Comparison of ENCODE assay signal across 8 cellular contexts in genomic region chr5:177427919-177428573, GRCh38. TPM values are rescaled to one million over a fixed set of nuclear protein-coding genes. Genes with fewer than 3 reads are reported as not detected.
DNase-seq lines count a peak whose midpoint lies in the region; ATAC-seq and TF ChIP-seq lines count a peak whose summit lies in the region.

No MANE protein-coding gene starts in this region.

- H3K9ac ChIP-seq in OCI-LY3 (ENCODE audit: low read length) = peak overlapping the region; percentile 81

- H3K4me3 Mint-ChIP-seq in progenitor cell of endocrine pancreas (ENCODE audit: low read depth) = peak overlapping the region; percentile 81

- H3K4me2 ChIP-seq in OCI-LY3 (ENCODE audit: low read length) = peak overlapping the region; percentile 97

- H3K27me3 ChIP-seq in OCI-LY3 (ENCODE audit: low read depth, low read length) = no peaks in the 10 kb centered on the region

- no peaks in the 10 kb centered on the region for H3K9me3 Mint-ChIP-seq in progenitor cell of endocrine pancreas (ENCODE audit: low read depth)

- peaks cover 17% of the 10 kb centered on the region for H3K36me3 ChIP-seq in OCI-LY3 (replicated peaks; ENCODE audit: low read depth, low read length)

- DNase-seq in coronary artery (ENCODE audit: low spot score) = peak; percentile 73
- no peak for DNase-seq in progenitor cell of endocrine pancreas (ENCODE audit: low spot score, unreplicated experiment)
- no peak for DNase-seq in NCI-H446 (lab: John Stamatoyannopoulos, UW)

- H3K4me3 ChIP-seq in GM08714 (ENCODE audit: low read length) (peak overlapping the region; percentile 71; the same call in 1 of the 2 replicates), OCI-LY3 (ENCODE audit: low read length) (peak overlapping the region; percentile 85), coronary artery (peak overlapping the region; percentile 97)

- H3K9me3 ChIP-seq in OCI-LY3 (ENCODE audit: insufficient read depth, low read length) = no peaks in the 10 kb centered on the region

- H3K27ac ChIP-seq in OCI-LY3 (ENCODE audit: low read length) (peak overlapping the region; percentile 56), coronary artery (peak overlapping the region; percentile 37 to 85)

- TF ChIP-seq CTCF in OCI-LY3 (IDR thresholded peaks at IDR 0.05; ENCODE audit: low read depth, low read length) = no peak
- no peak for TF ChIP-seq CTCF in coronary artery (IDR thresholded peaks at IDR 0.05)
- TF ChIP-seq CTCF in progenitor cell of endocrine pancreas (IDR thresholded peaks at IDR 0.05; ENCODE audit: unreplicated experiment) = no peak

- peak overlapping the region; percentile 95 for H3K27ac Mint-ChIP-seq in progenitor cell of endocrine pancreas

- H4K20me1 ChIP-seq in OCI-LY3 (ENCODE audit: insufficient read depth, low read length) = peaks cover 21% of the 10 kb centered on the region

- H3K27me3 Mint-ChIP-seq in progenitor cell of endocrine pancreas = peaks cover 5% of the 10 kb centered on the region

- peaks cover 6% of the 10 kb centered on the region for H3K4me1 Mint-ChIP-seq in progenitor cell of endocrine pancreas (ENCODE audit: low read depth)

- ATAC-seq in HG02870 (IDR thresholded peaks at IDR 0.05; ENCODE audit: unreplicated experiment) (no peak), HG02840 (IDR thresholded peaks at IDR 0.05; ENCODE audit: low FRiP score, unreplicated experiment) (no peak), GM19351 (IDR thresholded peaks at IDR 0.05; ENCODE audit: unreplicated experiment) (no peak)

- H3K79me2 ChIP-seq in OCI-LY3 (ENCODE audit: low read length) = peaks cover 40% of the 10 kb centered on the region

- no peak overlapping the region for H2AFZ ChIP-seq in OCI-LY3 (ENCODE audit: low read depth, low read length)

- H3K36me3 Mint-ChIP-seq in progenitor cell of endocrine pancreas (ENCODE audit: insufficient read depth) = peaks cover 1% of the 10 kb centered on the region

- H3K4me1 ChIP-seq in OCI-LY3 (ENCODE audit: low read length) = peaks cover 55% of the 10 kb centered on the region

RNA-seq across cellular contexts. Expression of gene GRK6, which starts 1.6 kb away (rescaled TPM):
- total RNA-seq in progenitor cell of endocrine pancreas = 40.2 and 43.0 TPM in 2 replicates

RNA-seq across cellular contexts. Expression of gene PRR7, which starts 18.6 kb away (rescaled TPM):
- total RNA-seq in progenitor cell of endocrine pancreas = 11.7 and 13.1 TPM in 2 replicates

RNA-seq across cellular contexts. Expression of gene F12, which starts 18.7 kb away (rescaled TPM):
- 4.0 and 4.7 TPM in 2 replicates for total RNA-seq in progenitor cell of endocrine pancreas

RNA-seq across cellular contexts. Expression of gene PFN3, which starts 27.6 kb away (rescaled TPM):
- not detected in 2 replicates for total RNA-seq in progenitor cell of endocrine pancreas

RNA-seq across cellular contexts. Expression of gene SLC34A1, which starts 43.8 kb away (rescaled TPM):
- total RNA-seq in progenitor cell of endocrine pancreas = not detected in 2 replicates
